ENCODE assay signal across 8 cellular contexts in genomic region chr13:21139374-21139773, GRCh38. TPM values are rescaled to one million over a fixed set of nuclear protein-coding genes. Genes with fewer than 3 reads are reported as not detected.
DNase-seq lines count a peak whose midpoint lies in the region; ATAC-seq and TF ChIP-seq lines count a peak whose summit lies in the region.

No MANE protein-coding gene starts in this region.

- peaks cover 15% of the 10 kb centered on the region for H3K27me3 Mint-ChIP-seq in activated T-cell treated with anti-CD3 and anti-CD28 coated beads, Interleukin-2, amount 50 U/mL, for 24 hours

- no peak for DNase-seq in activated T-cell treated with anti-CD3 and anti-CD28 coated beads, Interleukin-2, amount 50 U/mL, for 24 hours
- DNase-seq in activated T-cell treated with anti-CD3 and anti-CD28 coated beads for 4 hours (no peak), left lung (no peak), iPS-NIHi11 (ENCODE audit: low spot score) (no peak), GF-D8 (lab: John Stamatoyannopoulos, UW) (no peak)
- no peak for DNase-seq in activated naive CD4-positive, alpha-beta T cell treated with anti-CD3 and anti-CD28 coated beads, Interleukin-2, amount 50 U/mL, for 72 hours (ENCODE audit: low spot score in 2 of 2)

- H3K36me3 Mint-ChIP-seq in activated T-cell treated with anti-CD3 and anti-CD28 coated beads, Interleukin-2, amount 50 U/mL, for 24 hours (ENCODE audit: low read depth), result peaks cover 42% of the 10 kb centered on the region
- H3K36me3 Mint-ChIP-seq in activated naive CD4-positive, alpha-beta T cell treated with anti-CD3 and anti-CD28 coated beads, Interleukin-2, amount 50 U/mL, for 72 hours, result peaks cover 24 to 34% of the 10 kb centered on the region in 2 donors

- peaks cover 35% of the 10 kb centered on the region for H3K4me1 Mint-ChIP-seq in activated T-cell treated with anti-CD3 and anti-CD28 coated beads, Interleukin-2, amount 50 U/mL, for 24 hours (ENCODE audit: low read depth)

- 96% methylated on average over 12 of the region's 12 CpGs for WGBS in thymus

- H3K9me3 Mint-ChIP-seq in activated T-cell treated with anti-CD3 and anti-CD28 coated beads, Interleukin-2, amount 50 U/mL, for 24 hours, result no peaks in the 10 kb centered on the region
- H3K9me3 Mint-ChIP-seq in activated naive CD4-positive, alpha-beta T cell treated with anti-CD3 and anti-CD28 coated beads, Interleukin-2, amount 50 U/mL, for 72 hours, result no peaks in the 10 kb centered on the region

- peaks cover 0 to 18% of the 10 kb centered on the region in 2 donors for H3K36me3 ChIP-seq in left lung
- H3K36me3 ChIP-seq in thymus (ENCODE audit: control insufficient read depth, insufficient read depth), result peaks cover 6% of the 10 kb centered on the region

- H3K27ac ChIP-seq in left lung, result peak overlapping the region in 1 of 2 donors; percentile 92
- H3K27ac ChIP-seq in thymus (ENCODE audit: low read depth), result no peak overlapping the region

- H3K27me3 ChIP-seq in left lung (no peaks in the 10 kb centered on the region), thymus (ENCODE audit: control insufficient read depth, insufficient read depth) (no peaks in the 10 kb centered on the region)

- no peaks in the 10 kb centered on the region for H3K9me3 ChIP-seq in left lung
- H3K9me3 ChIP-seq in thymus (ENCODE audit: control insufficient read depth), result no peaks in the 10 kb centered on the region

- H3K4me3 Mint-ChIP-seq in activated T-cell treated with anti-CD3 and anti-CD28 coated beads, Interleukin-2, amount 50 U/mL, for 24 hours, result peak overlapping the region; percentile 100

- ATAC-seq in activated naive CD4-positive, alpha-beta T cell treated with anti-CD3 and anti-CD28 coated beads, Interleukin-2, amount 50 U/mL, for 72 hours, result no peak
- ATAC-seq in left lung, result no peak
- ATAC-seq in GM19035 (IDR thresholded peaks at IDR 0.05; ENCODE audit: unreplicated experiment), result no peak

- H3K4me3 ChIP-seq in left lung (peak overlapping the region; percentile 70 to 90), thymus (ENCODE audit: low read length) (peak overlapping the region; percentile 87)

- TF ChIP-seq CTCF in left lung (IDR thresholded peaks at IDR 0.05), result no peak

- intact Hi-C loops in left lung (cut with DNase I), result loop anchor here in 1 of 2 donors (10.0 kb wide), 1 partner anchor 195 kb away; no protein-coding TSS in a partner anchor

- H3K4me1 ChIP-seq in left lung, result peaks cover 18 to 35% of the 10 kb centered on the region in 2 donors
- H3K4me1 ChIP-seq in thymus (ENCODE audit: control insufficient read depth, insufficient read depth, low read length), result peaks cover 11% of the 10 kb centered on the region

- peak overlapping the region; percentile 99 for H3K27ac Mint-ChIP-seq in activated T-cell treated with anti-CD3 and anti-CD28 coated beads, Interleukin-2, amount 50 U/mL, for 24 hours
- peak overlapping the region; percentile 95 to 100 for H3K27ac Mint-ChIP-seq in activated naive CD4-positive, alpha-beta T cell treated with anti-CD3 and anti-CD28 coated beads, Interleukin-2, amount 50 U/mL, for 72 hours

RNA-seq across cellular contexts. Expression of gene SAP18, which starts 0.5 kb away (rescaled TPM):
- 100 to 1,000 TPM; 243 to 250 TPM for total RNA-seq in activated naive CD4-positive, alpha-beta T cell treated with anti-CD3 and anti-CD28 coated beads, Interleukin-2, amount 50 U/mL, for 72 hours
- 100 to 1,000 TPM; 169 to 178 TPM for total RNA-seq in left lung
- 134 TPM for polyA plus RNA-seq in thymus

RNA-seq across cellular contexts. Expression of gene SKA3, which starts 37.0 kb away (rescaled TPM):
- total RNA-seq in activated naive CD4-positive, alpha-beta T cell treated with anti-CD3 and anti-CD28 coated beads, Interleukin-2, amount 50 U/mL, for 72 hours, result 10 to 100 TPM; 29.2 to 37.4 TPM
- total RNA-seq in left lung, result 1 to 10 TPM; 2.0 to 4.8 TPM
- polyA plus RNA-seq in thymus, result 1.5 TPM

RNA-seq across cellular contexts. Expression of gene MRPL57, which starts 37.1 kb away (rescaled TPM):
- total RNA-seq in activated naive CD4-positive, alpha-beta T cell treated with anti-CD3 and anti-CD28 coated beads, Interleukin-2, amount 50 U/mL, for 72 hours, result 10 to 100 TPM; 12.4 to 23.9 TPM
- 10 to 100 TPM; 17.3 to 18.5 TPM for total RNA-seq in left lung
- 30.1 TPM for polyA plus RNA-seq in thymus

Comparison
In these comparisons a context has a peak if more than half of its experiments do, and no peak if none do; other contexts are left out.
1. RNA of gene SKA3, which starts 37.0 kb away (total RNA-seq): 29.2 to 37.4 TPM in activated naive CD4-positive, alpha-beta T cell treated with anti-CD3 and anti-CD28 coated beads, Interleukin-2, amount 50 U/mL, for 72 hours; 2.0 to 4.8 TPM in left lung; every median in the first group is over 4 times any median in the second.